14 cellular contexts compared by ENCODE assay signal in the genomic region with DNA sequence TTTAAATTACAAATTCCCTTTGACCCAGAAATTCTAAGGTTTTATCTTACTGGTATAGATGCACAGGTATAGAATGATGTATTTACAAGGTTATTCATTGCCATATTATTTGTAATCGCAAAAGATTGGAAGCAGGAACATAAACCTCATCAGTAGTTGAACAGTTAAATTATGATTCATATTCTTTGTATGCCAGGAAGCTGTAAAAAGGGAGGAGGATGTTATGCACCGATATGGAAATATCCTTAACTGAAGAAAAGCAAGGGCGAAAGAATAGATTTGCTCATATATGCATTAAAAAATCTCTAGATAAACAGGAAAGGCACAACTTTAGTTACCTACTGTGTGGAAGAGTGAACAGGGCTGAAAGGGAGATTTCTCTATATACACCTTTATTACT. TPM values are rescaled to one million over a fixed set of nuclear protein-coding genes. Genes with fewer than 3 reads are reported as not detected.
A peak's percentile ranks its signal among the peaks of the same experiment; 100 is the strongest.
DNase-seq lines count a peak whose midpoint lies in the region; ATAC-seq and TF ChIP-seq lines count a peak whose summit lies in the region.
"Had no signal": no experiment of that assay in that cellular context is flagged by ENCODE, and none has a peak within 500 bp of the region (broad histone marks: within the 10 kb centered on the region; RNA-seq: fewer than 3 reads in every experiment).

No MANE protein-coding gene starts in this region.

- CTCF ChIA-PET in WTC11 (lab: Charles Lee): no interaction called here

- no peaks in the 10 kb centered on the region for H3K9me3 ChIP-seq in thoracic aorta
- H3K9me3 ChIP-seq: breast epithelium had no signal

- no peaks in the 10 kb centered on the region for H3K36me3 ChIP-seq in thoracic aorta
- H3K36me3 ChIP-seq: breast epithelium, neural progenitor cell had no signal

- H3K4me1 Mint-ChIP-seq in WTC11: peaks cover 33% of the 10 kb centered on the region
- H3K4me1 Mint-ChIP-seq: activated naive CD4-positive, alpha-beta T cell treated with anti-CD3 and anti-CD28 coated beads, Interleukin-2, amount 50 U/mL, for 24 hours had no signal

- DNase-seq in HS-5 (ENCODE audit: low read depth) (peak; percentile 25), WTC11 (ENCODE audit: low spot score) (no peak), fibroblast of pulmonary artery (ENCODE audit: low read depth) (peak; percentile 59), thoracic aorta (ENCODE audit: low spot score) (no peak), ecto neural progenitor cell (ENCODE audit: low spot score) (no peak)
- no peak for DNase-seq in activated CD4-positive, alpha-beta T cell treated with anti-CD3 and anti-CD28 coated beads for 4 hours
- DNase-seq: activated CD4-positive, alpha-beta T cell treated with anti-CD3 and anti-CD28 coated beads for 48 hours; glutamatergic neuron; NCI-H1092; right cardiac atrium had no signal

- H3K4me3 ChIP-seq in fibroblast of pulmonary artery (replicated peaks; ENCODE audit: low read depth, low read length) (no peak overlapping the region), thoracic aorta (peak overlapping the region; percentile 31)
- H3K4me3 ChIP-seq: breast epithelium, neural progenitor cell had no signal

- H3K36me3 Mint-ChIP-seq in WTC11: peaks cover 20% of the 10 kb centered on the region

- no peaks in the 10 kb centered on the region for H3K27me3 ChIP-seq in thoracic aorta (replicated peaks; ENCODE audit: insufficient read depth)
- H3K27me3 ChIP-seq: breast epithelium, neural progenitor cell had no signal

- H3K27me3 Mint-ChIP-seq in WTC11 (ENCODE audit: low read depth): no peaks in the 10 kb centered on the region
- H3K27me3 Mint-ChIP-seq: activated naive CD4-positive, alpha-beta T cell treated with anti-CD3 and anti-CD28 coated beads, Interleukin-2, amount 50 U/mL, for 24 hours had no signal

- H3K9me3 Mint-ChIP-seq in WTC11: no peaks in the 10 kb centered on the region
- H3K9me3 Mint-ChIP-seq: activated naive CD4-positive, alpha-beta T cell treated with anti-CD3 and anti-CD28 coated beads, Interleukin-2, amount 50 U/mL, for 24 hours; neural progenitor cell had no signal

- peak overlapping the region; percentile 57; the same call in 1 of the 2 replicates for H3K27ac Mint-ChIP-seq in WTC11
- H3K27ac Mint-ChIP-seq: activated naive CD4-positive, alpha-beta T cell treated with anti-CD3 and anti-CD28 coated beads, Interleukin-2, amount 50 U/mL, for 24 hours; neural progenitor cell had no signal

- no peak overlapping the region for H3K4me3 Mint-ChIP-seq in WTC11
- H3K4me3 Mint-ChIP-seq: activated naive CD4-positive, alpha-beta T cell treated with anti-CD3 and anti-CD28 coated beads, Interleukin-2, amount 50 U/mL, for 24 hours; neural progenitor cell had no signal

- TF ChIP-seq CTCF in WTC11 (IDR thresholded peaks at IDR 0.05): no peak
- TF ChIP-seq CTCF in fibroblast of pulmonary artery (IDR thresholded peaks at IDR 0.05; ENCODE audit: low read length, missing control alignments): no peak
- TF ChIP-seq CTCF in thoracic aorta (IDR thresholded peaks at IDR 0.05): no peak

- POLR2A ChIA-PET in WTC11 (lab: Charles Lee): no interaction called here

- ATAC-seq in WTC11 (no peak), thoracic aorta (ENCODE audit: insufficient number of reproducible peaks, low FRiP score, low read depth) (no peak), HG02623 (IDR thresholded peaks at IDR 0.05; ENCODE audit: unreplicated experiment) (no peak)
- ATAC-seq: right cardiac atrium had no signal

- H3K4me1 ChIP-seq in thoracic aorta (ENCODE audit: control insufficient read depth in 1 of 2, low read depth in 2 of 2): peaks cover 13 to 29% of the 10 kb centered on the region in 2 donors
- H3K4me1 ChIP-seq: breast epithelium, neural progenitor cell had no signal

- H3K27ac ChIP-seq in thoracic aorta: peak overlapping the region in 1 of 2 donors; percentile 34
- H3K27ac ChIP-seq: neural progenitor cell had no signal

TF ChIP-seq in WTC11, 78 proteins besides CTCF, POLR2A, EP300 and RAD21:
- TF ChIP-seq ETV6 (CRISPR knock-in tag; IDR thresholded peaks at IDR 0.05) (no peak), NFE2L1 (CRISPR knock-in tag; IDR thresholded peaks at IDR 0.05) (no peak)
- TF ChIP-seq, protein P1, sequence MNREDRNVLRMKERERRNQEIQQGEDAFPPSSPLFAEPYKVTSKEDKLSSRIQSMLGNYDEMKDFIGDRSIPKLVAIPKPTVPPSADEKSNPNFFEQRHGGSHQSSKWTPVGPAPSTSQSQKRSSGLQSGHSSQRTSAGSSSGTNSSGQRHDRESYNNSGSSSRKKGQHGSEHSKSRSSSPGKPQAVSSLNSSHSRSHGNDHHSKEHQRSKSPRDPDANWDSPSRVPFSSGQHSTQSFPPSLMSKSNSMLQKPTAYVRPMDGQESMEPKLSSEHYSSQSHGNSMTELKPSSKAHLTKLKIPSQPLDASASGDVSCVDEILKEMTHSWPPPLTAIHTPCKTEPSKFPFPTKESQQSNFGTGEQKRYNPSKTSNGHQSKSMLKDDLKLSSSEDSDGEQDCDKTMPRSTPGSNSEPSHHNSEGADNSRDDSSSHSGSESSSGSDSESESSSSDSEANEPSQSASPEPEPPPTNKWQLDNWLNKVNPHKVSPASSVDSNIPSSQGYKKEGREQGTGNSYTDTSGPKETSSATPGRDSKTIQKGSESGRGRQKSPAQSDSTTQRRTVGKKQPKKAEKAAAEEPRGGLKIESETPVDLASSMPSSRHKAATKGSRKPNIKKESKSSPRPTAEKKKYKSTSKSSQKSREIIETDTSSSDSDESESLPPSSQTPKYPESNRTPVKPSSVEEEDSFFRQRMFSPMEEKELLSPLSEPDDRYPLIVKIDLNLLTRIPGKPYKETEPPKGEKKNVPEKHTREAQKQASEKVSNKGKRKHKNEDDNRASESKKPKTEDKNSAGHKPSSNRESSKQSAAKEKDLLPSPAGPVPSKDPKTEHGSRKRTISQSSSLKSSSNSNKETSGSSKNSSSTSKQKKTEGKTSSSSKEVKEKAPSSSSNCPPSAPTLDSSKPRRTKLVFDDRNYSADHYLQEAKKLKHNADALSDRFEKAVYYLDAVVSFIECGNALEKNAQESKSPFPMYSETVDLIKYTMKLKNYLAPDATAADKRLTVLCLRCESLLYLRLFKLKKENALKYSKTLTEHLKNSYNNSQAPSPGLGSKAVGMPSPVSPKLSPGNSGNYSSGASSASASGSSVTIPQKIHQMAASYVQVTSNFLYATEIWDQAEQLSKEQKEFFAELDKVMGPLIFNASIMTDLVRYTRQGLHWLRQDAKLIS (CRISPR knock-in tag; IDR thresholded peaks at IDR 0.05; ENCODE audit: borderline replicate concordance): no peak

RNA-seq across cellular contexts. Expression of a gene that starts 36.7 kb away (rescaled TPM):
- 62.2 to 75.1 TPM (median 64.1 TPM) in 3 replicates for total RNA-seq in WTC11 (2021)
- total RNA-seq in thoracic aorta: 10 to 100 TPM; 47.8 to 82.9 TPM

Comparison
In these comparisons a context has a peak if more than half of its experiments do, and no peak if none do; other contexts are left out.
1. DNase-seq: peak in HS-5 (single experiment) and fibroblast of pulmonary artery (single experiment); none in WTC11 (single experiment), thoracic aorta (single experiment), activated CD4-positive, alpha-beta T cell treated with anti-CD3 and anti-CD28 coated beads for 4 hours (0 of 2) and ecto neural progenitor cell (single experiment).